ENCODE assay signal across 8 cellular contexts in the genomic region with DNA sequence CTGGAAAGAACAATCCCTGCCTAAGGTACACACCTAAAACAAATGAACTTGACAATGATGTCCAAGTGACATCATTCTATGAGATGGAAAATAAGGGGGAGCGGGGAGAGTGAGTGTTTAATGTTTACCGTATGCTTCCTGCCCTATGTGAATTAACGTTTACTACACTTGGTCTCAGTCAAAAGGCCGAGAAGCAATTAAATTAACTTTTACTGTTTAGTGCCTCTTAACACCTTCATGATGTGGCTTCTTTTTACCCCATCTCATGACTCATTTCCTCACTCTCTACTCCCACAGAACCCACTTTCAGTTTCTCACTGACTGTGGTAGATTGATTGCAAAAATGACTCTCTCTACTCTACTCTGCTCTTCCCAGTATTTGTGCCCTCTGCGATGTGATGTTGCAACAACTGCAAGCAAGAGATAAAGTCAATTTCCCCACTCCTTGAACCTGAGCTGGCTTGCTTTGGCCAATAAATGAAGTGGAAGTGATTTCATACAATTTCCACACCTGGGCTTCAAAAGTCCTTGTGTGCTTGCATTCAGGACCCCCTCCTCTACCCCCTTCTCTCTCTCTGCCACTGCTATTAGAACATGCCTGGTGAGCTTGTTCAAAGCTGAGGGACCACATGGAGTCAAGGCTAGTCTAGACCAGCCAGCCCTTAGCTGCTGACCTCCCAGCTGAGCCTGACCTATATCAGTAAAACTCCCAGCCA. TPM values are rescaled to one million over a fixed set of nuclear protein-coding genes. Genes with fewer than 3 reads are reported as not detected.
A peak's percentile ranks its signal among the peaks of the same experiment; 100 is the strongest.
DNase-seq lines count a peak whose midpoint lies in the region; ATAC-seq, FAIRE-seq and TF ChIP-seq lines count a peak whose summit lies in the region.

No MANE protein-coding gene starts in this region.

- H3K36me3 ChIP-seq in keratinocyte (ENCODE audit: control insufficient read depth in 2 of 2, extremely low read depth in 1 of 2, insufficient read depth in 2 of 2, low read length in 2 of 2) = no peaks in the 10 kb centered on the region

- H2AFZ ChIP-seq in keratinocyte (ENCODE audit: control insufficient read depth, low read length) = no peak overlapping the region

- TF ChIP-seq POLR2A in GM12892 (IDR thresholded peaks at IDR 0.05; ENCODE audit: low read depth, low read length) = no peak

- no peaks in the 10 kb centered on the region for H3K27me3 ChIP-seq in keratinocyte (ENCODE audit: control insufficient read depth, extremely low read depth, insufficient read depth, low read length)

- peak overlapping the region; percentile 53 for H3K4me2 ChIP-seq in keratinocyte (ENCODE audit: control insufficient read depth, extremely low read depth, insufficient read depth, low read depth, low read length)

- peak; percentile 95 for FAIRE-seq in GM12892 (lab: Jason Lieb, UNC)
- peak; percentile 39 for FAIRE-seq in keratinocyte (lab: Jason Lieb, UNC)

- no peak overlapping the region for H3K9ac ChIP-seq in keratinocyte (ENCODE audit: control insufficient read depth, extremely low read depth, insufficient read depth, low read length)

- H3K4me3 ChIP-seq in keratinocyte (ENCODE audit: control insufficient read depth in 2 of 3, extremely low read depth in 1 of 3, insufficient read depth in 2 of 3, low read depth in 1 of 3, low read length in 3 of 3) = no peak overlapping the region

- ATAC-seq in GM21529 (IDR thresholded peaks at IDR 0.05; ENCODE audit: unreplicated experiment) = peak; percentile 100

- H3K9me1 ChIP-seq in keratinocyte (ENCODE audit: control insufficient read depth, extremely low read depth, insufficient read depth, low read length) = no peaks in the 10 kb centered on the region

- no peaks in the 10 kb centered on the region for H3K79me2 ChIP-seq in keratinocyte (ENCODE audit: control insufficient read depth, insufficient read depth, low read length)

- H3K9me3 ChIP-seq in keratinocyte (ENCODE audit: control insufficient read depth, low read depth, low read length) = no peaks in the 10 kb centered on the region

- no peak for TF ChIP-seq CTCF in keratinocyte (optimal IDR thresholded peaks at IDR 0.05 in 1 of 3, IDR thresholded peaks at IDR 0.05 in 1 of 3, conservative IDR thresholded peaks at IDR 0.05 in 1 of 3; ENCODE audit: extremely low read depth in 1 of 3, insufficient read depth in 2 of 3, low read length in 3 of 3)

- H3K27ac ChIP-seq in keratinocyte (ENCODE audit: control insufficient read depth, insufficient read depth, low read length) = no peak overlapping the region

- DNase-seq in GM12892 (ENCODE audit: insufficient read length) (peak; percentile 39), HT1080 (ENCODE audit: low read depth) (peak; percentile 91), keratinocyte (ENCODE audit: low read depth, low spot score) (no peak), NCI-H2107 treated with DMSO at 0.1 percent for 48 hours (lab: John Stamatoyannopoulos, UW; ENCODE audit: unreplicated experiment) (no peak), HuH-7.5 (ENCODE audit: low spot score) (no peak), NCI-H128 (lab: John Stamatoyannopoulos, UW; ENCODE audit: unreplicated experiment) (no peak)
- peak; percentile 6 to 35 for DNase-seq in activated CD4-positive, alpha-beta T cell treated with anti-CD3 and anti-CD28 coated beads, Interleukin-2, amount 50 U/mL, for 48 hours

- peaks cover 11% of the 10 kb centered on the region for H3K4me1 ChIP-seq in keratinocyte (ENCODE audit: control insufficient read depth, extremely low read depth, insufficient read depth, low read length)

- dilution Hi-C loops in keratinocyte (cut with MboI; ENCODE audit: extremely low pct_ligation_motif_present, low sequenced_read_pairs) = no loop called here

- no peaks in the 10 kb centered on the region for H4K20me1 ChIP-seq in keratinocyte (ENCODE audit: control insufficient read depth, extremely low read depth, insufficient read depth, low read length)

RNA-seq across cellular contexts. Expression of a gene that starts 11.6 kb away (rescaled TPM):
- 36.3 TPM for polyA plus RNA-seq in GM12892 (2012; ENCODE audit: missing spikeins)
- 39.2 and 43.6 TPM in 2 replicates for total RNA-seq in HT1080 (2014; rRNA removed; shearing (Covaris generic))
- polyA plus RNA-seq in HT1080 (2015; cell fraction: cytosol; rRNA removed) = 33.7 and 34.8 TPM in 2 replicates
- 25.9 and 27.9 TPM in 2 replicates for polyA plus RNA-seq in HT1080 (2015; cell fraction: nucleus; rRNA removed)
- polyA plus RNA-seq in keratinocyte = 34.4 to 49.9 TPM (median 42.4 TPM) in 3 replicates
- 60.5 TPM for polyA plus RNA-seq in keratinocyte (2011; ENCODE audit: low read depth)
- polyA plus RNA-seq in keratinocyte (2011; cell fraction: cytosol; rRNA removed) = 36.8 and 64.8 TPM in 2 replicates
- 30.2 and 32.5 TPM in 2 replicates for polyA plus RNA-seq in keratinocyte (2011; cell fraction: nucleus; rRNA removed)
- polyA plus RNA-seq in keratinocyte (2012; ENCODE audit: low replicate concordance) = 31.4 and 34.8 TPM in 2 replicates
- 22.1 to 42.3 TPM (median 28.4 TPM) in 3 replicates for polyA minus RNA-seq in keratinocyte
- 15.5 TPM for polyA minus RNA-seq in keratinocyte (2011; cell fraction: cytosol; rRNA and poly(A)+ RNA removed)
- polyA minus RNA-seq in keratinocyte (2011; cell fraction: nucleus; rRNA and poly(A)+ RNA removed) = 8.5 and 13.5 TPM in 2 replicates

Comparison
In these comparisons a context has a peak if more than half of its experiments do, and no peak if none do; other contexts are left out.
1. DNase-seq: peak in GM12892 (single experiment), HT1080 (single experiment) and activated CD4-positive, alpha-beta T cell treated with anti-CD3 and anti-CD28 coated beads, Interleukin-2, amount 50 U/mL, for 48 hours (2 of 2); none in keratinocyte (single experiment), NCI-H2107 treated with DMSO at 0.1 percent for 48 hours (single experiment), HuH-7.5 (single experiment) and NCI-H128 (single experiment).